ENCODE assay signal across 22 cellular contexts in the genomic region with DNA sequence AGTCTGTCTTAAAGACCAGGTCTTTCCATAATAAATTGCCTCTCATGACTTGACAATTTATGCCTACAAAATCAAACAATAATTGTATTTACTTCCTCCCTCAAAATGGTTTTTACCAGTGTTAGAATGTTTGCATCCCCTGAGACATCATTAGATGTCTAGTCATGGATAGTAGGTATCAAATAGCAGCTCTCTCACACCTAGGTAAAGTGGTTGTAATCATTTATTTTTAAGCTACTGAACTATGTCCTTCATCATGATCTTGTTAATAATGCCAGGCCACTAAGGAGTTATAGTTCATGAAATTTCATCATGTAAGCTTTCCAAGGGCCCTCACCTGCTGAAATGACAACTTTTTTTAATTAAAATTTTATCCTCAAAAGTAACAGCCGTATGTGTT.
"Had no signal": no experiment of that assay in that cellular context is flagged by ENCODE, and none has a peak within 500 bp of the region (broad histone marks: within the 10 kb centered on the region; RNA-seq: fewer than 3 reads in every experiment).

No MANE protein-coding gene starts in this region.

- H3K9me3 ChIP-seq: Peyer's patch had no signal

- H3K27me3 ChIP-seq: Peyer's patch had no signal

- H3K27ac ChIP-seq: coronary artery, Peyer's patch had no signal

- H3K4me1 ChIP-seq: Peyer's patch had no signal

- DNase-seq: activated CD4-positive, alpha-beta T cell treated with anti-CD3 and anti-CD28 coated beads for 48 hours; activated CD4-positive, alpha-beta T cell treated with anti-CD3 and anti-CD28 coated beads, Interleukin-2, amount 50 U/mL, for 4 hours; activated CD4-positive, CD25-positive, alpha-beta regulatory T cell treated with anti-CD3 and anti-CD28 coated beads, Interleukin-2, amount 50 U/mL, for 72 hours; activated CD8-positive, alpha-beta memory T cell treated with anti-CD3 and anti-CD28 coated beads, Interleukin-2, amount 10 ng/mL, durations not matched to agents 7 days and 5 days; activated effector memory CD4-positive, alpha-beta T cell treated with Interleukin-2 at 50 U/mL for 16 hours; activated naive CD4-positive, alpha-beta T cell; activated T-cell treated with anti-CD3 and anti-CD28 coated beads, Interleukin-2, amount 50 U/mL, for 24 hours; aorta; central memory CD4-positive, alpha-beta T cell; Karpas-422; MM.1S; NCI-H2029; NCI-H226; NCI-H526; NCI-H774; NK-92 treated with Interleukin-12 subunit alpha and Interleukin-12 subunit beta, amount 100 ng/mL, for 24 hours; Peyer's patch; T-helper 17 cell; T-helper 9 cell had no signal

- ATAC-seq: activated CD8-positive, alpha-beta memory T cell treated with anti-CD3 and anti-CD28 coated beads, Interleukin-2, amount 10 ng/mL, durations not matched to agents 7 days and 5 days; K562; T-helper 17 cell; WTC11 had no signal

- H3K4me3 ChIP-seq: coronary artery, K562, Peyer's patch had no signal

- H3K36me3 ChIP-seq: Peyer's patch had no signal
